In the genomic region with DNA sequence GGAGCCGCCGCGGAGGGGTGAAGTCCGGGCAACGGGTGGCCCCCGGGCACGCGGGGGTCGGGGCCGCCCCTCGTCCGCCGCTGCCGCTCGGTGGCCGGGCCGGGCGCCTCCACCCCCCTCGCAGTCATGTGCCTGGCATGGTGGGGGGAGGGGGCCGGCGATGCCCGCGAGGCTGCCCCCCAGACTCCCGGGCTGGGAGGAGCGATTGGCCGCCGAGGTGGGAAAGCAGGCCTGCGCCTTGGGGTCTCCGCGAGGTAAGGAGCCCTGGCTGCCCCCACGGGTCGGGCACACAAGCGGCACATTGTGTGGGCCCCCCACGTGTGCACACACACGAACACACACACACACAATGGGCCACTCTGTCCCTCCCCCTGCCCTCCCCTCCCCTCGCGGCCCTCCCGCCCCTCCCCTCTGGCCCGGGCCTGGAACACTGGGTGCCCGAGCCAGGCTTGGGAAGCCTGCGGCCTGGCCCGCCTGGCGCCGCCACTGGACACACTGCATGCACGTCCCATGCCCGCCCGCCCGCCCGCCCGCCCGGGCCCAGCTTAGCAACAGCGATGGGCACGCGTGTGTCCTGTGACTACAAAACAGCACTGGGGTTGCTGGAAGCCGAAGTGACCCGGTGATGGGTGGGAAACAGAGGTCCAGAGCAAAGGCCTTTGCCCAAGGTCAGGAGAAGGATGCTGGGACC, we compare ENCODE assay signal across 9 cellular contexts. TPM values are rescaled to one million over a fixed set of nuclear protein-coding genes. Genes with fewer than 3 reads are reported as not detected.
DNase-seq lines count a peak whose midpoint lies in the region; ATAC-seq and TF ChIP-seq lines count a peak whose summit lies in the region.
"Had no signal": no experiment of that assay in that cellular context is flagged by ENCODE, and none has a peak within 500 bp of the region (broad histone marks: within the 10 kb centered on the region; RNA-seq: fewer than 3 reads in every experiment).

No MANE protein-coding gene starts in this region.

- intact Hi-C loops in CD4-positive, alpha-beta T cell (cut with DNase I, micrococcal nuclease) = loop anchor here in 1 of 2 experiments (5.0 to 10.0 kb wide), 2 partner anchors 66 to 263 kb away; no protein-coding TSS in a partner anchor

- CTCF ChIA-PET in CD4-positive, alpha-beta T cell (lab: Charles Lee) = no interaction called here

- H3K36me3 ChIP-seq in fibroblast of lung (ENCODE audit: control insufficient read depth, insufficient read depth, low read length) = no peaks in the 10 kb centered on the region

- H3K4me1 Mint-ChIP-seq in CD4-positive, alpha-beta T cell (ENCODE audit: low read depth) = no peaks in the 10 kb centered on the region

- no peaks in the 10 kb centered on the region for H4K20me1 ChIP-seq in fibroblast of lung (ENCODE audit: control insufficient read depth, extremely low read depth, insufficient read depth, low read length)

- no peaks in the 10 kb centered on the region for H3K9me3 ChIP-seq in fibroblast of lung (ENCODE audit: control insufficient read depth, insufficient read depth, low read depth, low read length)
- H3K9me3 ChIP-seq in CD4-positive, alpha-beta T cell (ENCODE audit: control insufficient read depth, low read length) = no peaks in the 10 kb centered on the region

- no peaks in the 10 kb centered on the region for H3K36me3 Mint-ChIP-seq in CD4-positive, alpha-beta T cell (ENCODE audit: low read depth)

- POLR2A ChIA-PET in CD4-positive, alpha-beta T cell (lab: Charles Lee) = no interaction called here

- no peak overlapping the region for H3K4me3 Mint-ChIP-seq in CD4-positive, alpha-beta T cell

- peak overlapping the region in 2 of 4 experiments; percentile 42 to 48 for H3K4me3 ChIP-seq in fibroblast of lung (replicated peaks in 1 of 4; ENCODE audit: control extremely low read depth in 1 of 4, insufficient read depth in 1 of 4, low read depth in 3 of 4, low read length in 4 of 4)

- no peak overlapping the region for H3K4me2 ChIP-seq in fibroblast of lung (ENCODE audit: extremely low read depth, insufficient read depth, low read length)

- no peaks in the 10 kb centered on the region for H3K27me3 ChIP-seq in fibroblast of lung (ENCODE audit: control insufficient read depth, insufficient read depth, low read length)
- no peaks in the 10 kb centered on the region for H3K27me3 ChIP-seq in CD4-positive, alpha-beta T cell (ENCODE audit: control insufficient read depth, insufficient read depth, low read length)

- no peak overlapping the region for H3K27ac ChIP-seq in fibroblast of lung (ENCODE audit: insufficient read depth, low read length)
- H3K27ac ChIP-seq in CD4-positive, alpha-beta T cell (ENCODE audit: low read depth, low read length) = no peak overlapping the region

- H3K27me3 Mint-ChIP-seq in CD4-positive, alpha-beta T cell = peaks cover 7% of the 10 kb centered on the region

- H3K9me3 Mint-ChIP-seq in CD4-positive, alpha-beta T cell = no peaks in the 10 kb centered on the region

- H3K79me2 ChIP-seq in fibroblast of lung (ENCODE audit: control insufficient read depth, insufficient read depth, low read length) = no peaks in the 10 kb centered on the region

- H3K4me1 ChIP-seq in fibroblast of lung (ENCODE audit: control insufficient read depth, extremely low read depth, insufficient read depth, low read length) = no peaks in the 10 kb centered on the region

- no peak overlapping the region for H3K9ac ChIP-seq in fibroblast of lung (ENCODE audit: insufficient read depth, low read length)

- no peak overlapping the region for H2AFZ ChIP-seq in fibroblast of lung (ENCODE audit: low read length)

- H3K27ac Mint-ChIP-seq in CD4-positive, alpha-beta T cell = no peak overlapping the region

- DNase-seq in Ammon's horn (ENCODE audit: low spot score) = peak; percentile 70
- DNase-seq in RPMI7951 (ENCODE audit: low read depth) = peak; percentile 20
- DNase-seq in fibroblast of lung (ENCODE audit: low read depth in 2 of 2) = peak; percentile 23 to 43
- peak; percentile 41 for DNase-seq in occipital lobe (lab: John Stamatoyannopoulos, UW)
- DNase-seq in cerebellar nuclear complex (lab: John Stamatoyannopoulos, UW) = no peak
- no peak for DNase-seq in CD4-positive, alpha-beta T cell
- DNase-seq: kidney glomerular epithelial cell had no signal

- ATAC-seq in GM19463 (IDR thresholded peaks at IDR 0.05; ENCODE audit: unreplicated experiment) (no peak), GM21717 (IDR thresholded peaks at IDR 0.05; ENCODE audit: unreplicated experiment) (no peak)
- no peak for ATAC-seq in CD4-positive, alpha-beta T cell (ENCODE audit: poor library complexity)

- no peak for TF ChIP-seq CTCF in fibroblast of lung (conservative IDR thresholded peaks at IDR 0.05 in 1 of 2, IDR thresholded peaks at IDR 0.05 in 1 of 2; ENCODE audit: low read depth in 1 of 2, low read length in 2 of 2)
- TF ChIP-seq CTCF in CD4-positive, alpha-beta T cell (IDR thresholded peaks at IDR 0.05) = no peak

RNA-seq across cellular contexts. Expression of a gene that starts 1.3 kb away (rescaled TPM):
- 4.7 and 5.2 TPM in 2 replicates for total RNA-seq in RPMI7951 (2014; rRNA removed; shearing (Covaris generic))
- 9.8 and 11.1 TPM in 2 replicates for total RNA-seq in fibroblast of lung
- polyA plus RNA-seq in fibroblast of lung = 7.7 and 13.2 TPM in 2 replicates
- polyA plus RNA-seq in fibroblast of lung (2012) = 12.5 and 24.0 TPM in 2 replicates
- polyA minus RNA-seq in fibroblast of lung (ENCODE audit: low replicate concordance) = 44.6 and 70.2 TPM in 2 replicates
- 11.4 TPM for total RNA-seq in occipital lobe
- total RNA-seq in CD4-positive, alpha-beta T cell = under 1 TPM; 0.42 to 0.71 TPM

RNA-seq across cellular contexts. Expression of a gene that starts 15.4 kb away (rescaled TPM):
- not detected in 2 replicates for total RNA-seq in RPMI7951 (2014; rRNA removed; shearing (Covaris generic))
- 0.26 and 0.33 TPM in 2 replicates for total RNA-seq in fibroblast of lung
- polyA plus RNA-seq in fibroblast of lung = 0.08 TPM in 1 of 2 replicates, not detected in the other
- polyA plus RNA-seq in fibroblast of lung (2012) = 0.10 TPM in 1 of 2 replicates, not detected in the other
- not detected in 2 replicates for polyA minus RNA-seq in fibroblast of lung (ENCODE audit: low replicate concordance)
- 27.5 TPM for total RNA-seq in occipital lobe
- total RNA-seq in CD4-positive, alpha-beta T cell = 1 to 10 TPM in 1 of 2 experiments, under 1 TPM in 1; 0.70 to 1.0 TPM

RNA-seq across cellular contexts. Expression of a gene that starts 35.1 kb away (rescaled TPM):
- 128 and 135 TPM in 2 replicates for total RNA-seq in RPMI7951 (2014; rRNA removed; shearing (Covaris generic))
- total RNA-seq in fibroblast of lung = 94.8 and 133 TPM in 2 replicates
- 94.0 and 114 TPM in 2 replicates for polyA plus RNA-seq in fibroblast of lung
- 138 and 160 TPM in 2 replicates for polyA plus RNA-seq in fibroblast of lung (2012)
- polyA minus RNA-seq in fibroblast of lung (ENCODE audit: low replicate concordance) = 160 and 202 TPM in 2 replicates
- 60.2 TPM for total RNA-seq in occipital lobe
- total RNA-seq in CD4-positive, alpha-beta T cell = 10 to 100 TPM; 42.1 to 43.1 TPM

RNA-seq across cellular contexts. Expression of a gene that starts 35.6 kb away (rescaled TPM):
- total RNA-seq in RPMI7951 (2014; rRNA removed; shearing (Covaris generic)) = 7.0 and 9.8 TPM in 2 replicates
- total RNA-seq in fibroblast of lung (6.9 and 12.7 TPM in 2 replicates), occipital lobe (5.0 TPM)
- 4.0 and 4.6 TPM in 2 replicates for polyA plus RNA-seq in fibroblast of lung
- polyA plus RNA-seq in fibroblast of lung (2012) = 10.7 and 14.4 TPM in 2 replicates
- polyA minus RNA-seq in fibroblast of lung (ENCODE audit: low replicate concordance) = 12.1 and 13.0 TPM in 2 replicates
- total RNA-seq in CD4-positive, alpha-beta T cell = 1 to 10 TPM; 8.6 to 9.2 TPM

RNA-seq across cellular contexts. Expression of a gene that starts 42.0 kb away (rescaled TPM):
- total RNA-seq in RPMI7951 (2014; rRNA removed; shearing (Covaris generic)) = 0.20 TPM in 1 of 2 replicates, not detected in the other
- total RNA-seq in fibroblast of lung = under 0.01 TPM in 1 of 2 replicates, not detected in the other
- not detected in 2 replicates for polyA plus RNA-seq in fibroblast of lung
- polyA plus RNA-seq in fibroblast of lung (2012) = not detected in 2 replicates
- not detected in 2 replicates for polyA minus RNA-seq in fibroblast of lung (ENCODE audit: low replicate concordance)
- total RNA-seq in occipital lobe = 1.7 TPM
- total RNA-seq in CD4-positive, alpha-beta T cell = not detected

Comparison
In these comparisons a context has a peak if more than half of its experiments do, and no peak if none do; other contexts are left out.
1. DNase-seq: peak in Ammon's horn (single experiment), RPMI7951 (single experiment), fibroblast of lung (2 of 2) and occipital lobe (single experiment); none in cerebellar nuclear complex (0 of 2) and CD4-positive, alpha-beta T cell (0 of 10).
2. RNA of a gene that starts 15.4 kb away (total RNA-seq): 27.5 TPM in occipital lobe (single experiment); 0.70 to 1.0 TPM in CD4-positive, alpha-beta T cell, 0.26 to 0.33 TPM in fibroblast of lung and not detected in RPMI7951; every median in the first group is over 10 times any median in the second.